Comparison of ENCODE assay signal across 8 cellular contexts in the genomic region with DNA sequence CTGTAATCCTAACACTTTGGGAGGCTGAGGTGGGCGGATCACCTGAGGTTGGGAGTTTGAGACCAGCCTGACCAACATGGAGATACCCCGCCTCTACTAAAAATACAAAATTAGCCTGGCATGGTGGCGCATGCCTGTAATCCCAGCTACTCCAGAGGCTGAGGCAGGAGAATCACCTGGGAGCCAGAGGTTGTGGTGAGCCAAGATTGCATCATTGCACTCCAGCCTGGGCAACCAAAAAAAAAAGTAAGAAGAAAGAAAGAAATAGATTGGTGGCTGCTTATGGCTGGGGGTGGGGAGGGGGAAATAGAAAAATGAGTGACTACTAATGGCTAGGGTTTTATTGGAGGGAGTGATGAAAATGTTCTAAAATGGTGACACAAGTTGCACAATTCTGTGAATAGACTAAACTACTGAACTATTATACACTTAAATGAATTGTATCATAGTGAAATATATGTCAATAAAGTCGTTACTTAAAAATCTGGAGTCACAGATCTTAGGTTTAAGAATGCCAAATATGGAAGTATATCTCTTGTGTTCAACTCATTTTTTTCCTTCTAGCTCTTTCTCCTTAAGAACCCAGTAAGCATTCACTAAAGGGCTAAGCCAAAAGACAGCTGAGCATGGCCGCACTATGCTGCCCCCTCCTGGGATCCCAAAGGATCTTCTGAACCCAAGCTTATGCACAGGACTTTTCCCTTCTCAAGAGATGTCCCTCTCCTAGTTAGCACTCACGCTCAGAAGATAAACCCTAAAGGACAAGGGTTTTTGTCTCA. TPM values are rescaled to one million over a fixed set of nuclear protein-coding genes. Genes with fewer than 3 reads are reported as not detected.
A peak's percentile ranks its signal among the peaks of the same experiment; 100 is the strongest.
DNase-seq lines count a peak whose midpoint lies in the region; ATAC-seq and TF ChIP-seq lines count a peak whose summit lies in the region.

No MANE protein-coding gene starts in this region.

- H3K9me3 ChIP-seq in upper lobe of right lung = no peaks in the 10 kb centered on the region

- H3K9me3 Mint-ChIP-seq in activated CD4-positive, alpha-beta T cell treated with anti-CD3 and anti-CD28 coated beads, Interleukin-2, amount 10 ng/mL, durations not matched to agents 7 days and 5 days = no peaks in the 10 kb centered on the region
- no peaks in the 10 kb centered on the region for H3K9me3 Mint-ChIP-seq in nephron progenitor cell

- CTCF ChIA-PET in activated CD4-positive, alpha-beta T cell treated with anti-CD3 and anti-CD28 coated beads, Interleukin-2, amount 10 ng/mL, durations not matched to agents 7 days and 5 days (lab: Charles Lee) = interaction anchor here (0.6 to 8.2 kb wide), 6 partner anchors 9 to 646 kb away, joined by 3 to 238 read pairs (median 4); partner anchors contain the start of genes RGS16 and RNASEL

- no peak overlapping the region for H3K4me3 Mint-ChIP-seq in activated CD4-positive, alpha-beta T cell treated with anti-CD3 and anti-CD28 coated beads, Interleukin-2, amount 10 ng/mL, durations not matched to agents 7 days and 5 days
- H3K4me3 Mint-ChIP-seq in nephron progenitor cell = no peak overlapping the region

- H3K4me1 ChIP-seq in upper lobe of right lung = peaks cover 6% of the 10 kb centered on the region

- DNase-seq in A172 (ENCODE audit: low spot score) (peak; percentile 82), GM13976 (ENCODE audit: low spot score) (peak; percentile 39), NCI-H446 treated with DMSO at 0.1 percent for 48 hours (lab: John Stamatoyannopoulos, UW) (peak; percentile 44), epithelial cell of proximal tubule (ENCODE audit: low read depth) (no peak), nephron progenitor cell (peak; percentile 73), upper lobe of right lung (peak; percentile 73)
- peak; percentile 37 for DNase-seq in activated CD4-positive, alpha-beta T cell treated with anti-CD3 and anti-CD28 coated beads, Interleukin-2, amount 10 ng/mL, durations not matched to agents 7 days and 5 days

- H3K4me1 Mint-ChIP-seq in activated CD4-positive, alpha-beta T cell treated with anti-CD3 and anti-CD28 coated beads, Interleukin-2, amount 10 ng/mL, durations not matched to agents 7 days and 5 days = peaks cover 17% of the 10 kb centered on the region
- H3K4me1 Mint-ChIP-seq in nephron progenitor cell = peaks cover 19% of the 10 kb centered on the region

- POLR2A ChIA-PET in activated CD4-positive, alpha-beta T cell treated with anti-CD3 and anti-CD28 coated beads, Interleukin-2, amount 10 ng/mL, durations not matched to agents 7 days and 5 days (lab: Charles Lee) = no interaction called here

- H3K27me3 ChIP-seq in upper lobe of right lung = no peaks in the 10 kb centered on the region

- no peak overlapping the region for H3K27ac ChIP-seq in upper lobe of right lung

- TF ChIP-seq CTCF in GM13976 (IDR thresholded peaks at IDR 0.05; ENCODE audit: borderline replicate concordance, control extremely low read depth, extremely low read depth, insufficient read depth, missing control alignments) = peak; percentile 60
- peak; percentile 92 for TF ChIP-seq CTCF in epithelial cell of proximal tubule (conservative IDR thresholded peaks at IDR 0.05; ENCODE audit: low read depth, low read length)
- peak; percentile 79 for TF ChIP-seq CTCF in nephron progenitor cell (IDR thresholded peaks at IDR 0.05)
- peak; percentile 76 for TF ChIP-seq CTCF in upper lobe of right lung (IDR thresholded peaks at IDR 0.05)

- no peaks in the 10 kb centered on the region for H3K36me3 ChIP-seq in upper lobe of right lung

- no peaks in the 10 kb centered on the region for H3K36me3 Mint-ChIP-seq in activated CD4-positive, alpha-beta T cell treated with anti-CD3 and anti-CD28 coated beads, Interleukin-2, amount 10 ng/mL, durations not matched to agents 7 days and 5 days (ENCODE audit: low read depth)
- H3K36me3 Mint-ChIP-seq in nephron progenitor cell (ENCODE audit: low read depth) = no peaks in the 10 kb centered on the region

- ATAC-seq in upper lobe of right lung (peak; percentile 55), HG03354 (IDR thresholded peaks at IDR 0.05; ENCODE audit: poor library complexity, severe bottlenecking, unreplicated experiment) (no peak)

- H3K4me3 ChIP-seq in epithelial cell of proximal tubule (ENCODE audit: low read depth, low read length) (no peak overlapping the region), upper lobe of right lung (no peak overlapping the region)

- no peak overlapping the region for H3K27ac Mint-ChIP-seq in activated CD4-positive, alpha-beta T cell treated with anti-CD3 and anti-CD28 coated beads, Interleukin-2, amount 10 ng/mL, durations not matched to agents 7 days and 5 days
- H3K27ac Mint-ChIP-seq in nephron progenitor cell = no peak overlapping the region

- in situ Hi-C loops in GM13976 (cut with MboI; ENCODE audit: low sequenced_read_pairs, unreplicated experiment) = loop anchor here (5.0 to 10.0 kb wide), 3 partner anchors 189 to 702 kb away; no protein-coding TSS in a partner anchor

- intact Hi-C loops in upper lobe of right lung (cut with DNase I) = no loop called here

- peaks cover 53% of the 10 kb centered on the region for H3K27me3 Mint-ChIP-seq in activated CD4-positive, alpha-beta T cell treated with anti-CD3 and anti-CD28 coated beads, Interleukin-2, amount 10 ng/mL, durations not matched to agents 7 days and 5 days
- H3K27me3 Mint-ChIP-seq in nephron progenitor cell (ENCODE audit: low read depth, poor library complexity) = peaks cover 50% of the 10 kb centered on the region

RNA-seq across cellular contexts. Expression of gene NPL, which starts 3.2 kb away (rescaled TPM):
- 1.9 and 3.8 TPM in 2 replicates for total RNA-seq in A172 (2014; rRNA removed; shearing (Covaris generic))
- 1 to 10 TPM; 2.7 to 3.1 TPM for total RNA-seq in activated CD4-positive, alpha-beta T cell treated with anti-CD3 and anti-CD28 coated beads, Interleukin-2, amount 10 ng/mL, durations not matched to agents 7 days and 5 days
- total RNA-seq in epithelial cell of proximal tubule = 0.06 and 0.36 TPM in 2 replicates
- 44.5 TPM for total RNA-seq in upper lobe of right lung

RNA-seq across cellular contexts. Expression of gene DHX9, which starts 52.7 kb away (rescaled TPM):
- total RNA-seq in A172 (2014; rRNA removed; shearing (Covaris generic)) = 176 and 182 TPM in 2 replicates
- 100 to 1,000 TPM; 206 to 225 TPM for total RNA-seq in activated CD4-positive, alpha-beta T cell treated with anti-CD3 and anti-CD28 coated beads, Interleukin-2, amount 10 ng/mL, durations not matched to agents 7 days and 5 days
- 154 and 202 TPM in 2 replicates for total RNA-seq in epithelial cell of proximal tubule
- 126 TPM for total RNA-seq in upper lobe of right lung
